Comparison of ENCODE assay signal across 8 cellular contexts in the genomic region with DNA sequence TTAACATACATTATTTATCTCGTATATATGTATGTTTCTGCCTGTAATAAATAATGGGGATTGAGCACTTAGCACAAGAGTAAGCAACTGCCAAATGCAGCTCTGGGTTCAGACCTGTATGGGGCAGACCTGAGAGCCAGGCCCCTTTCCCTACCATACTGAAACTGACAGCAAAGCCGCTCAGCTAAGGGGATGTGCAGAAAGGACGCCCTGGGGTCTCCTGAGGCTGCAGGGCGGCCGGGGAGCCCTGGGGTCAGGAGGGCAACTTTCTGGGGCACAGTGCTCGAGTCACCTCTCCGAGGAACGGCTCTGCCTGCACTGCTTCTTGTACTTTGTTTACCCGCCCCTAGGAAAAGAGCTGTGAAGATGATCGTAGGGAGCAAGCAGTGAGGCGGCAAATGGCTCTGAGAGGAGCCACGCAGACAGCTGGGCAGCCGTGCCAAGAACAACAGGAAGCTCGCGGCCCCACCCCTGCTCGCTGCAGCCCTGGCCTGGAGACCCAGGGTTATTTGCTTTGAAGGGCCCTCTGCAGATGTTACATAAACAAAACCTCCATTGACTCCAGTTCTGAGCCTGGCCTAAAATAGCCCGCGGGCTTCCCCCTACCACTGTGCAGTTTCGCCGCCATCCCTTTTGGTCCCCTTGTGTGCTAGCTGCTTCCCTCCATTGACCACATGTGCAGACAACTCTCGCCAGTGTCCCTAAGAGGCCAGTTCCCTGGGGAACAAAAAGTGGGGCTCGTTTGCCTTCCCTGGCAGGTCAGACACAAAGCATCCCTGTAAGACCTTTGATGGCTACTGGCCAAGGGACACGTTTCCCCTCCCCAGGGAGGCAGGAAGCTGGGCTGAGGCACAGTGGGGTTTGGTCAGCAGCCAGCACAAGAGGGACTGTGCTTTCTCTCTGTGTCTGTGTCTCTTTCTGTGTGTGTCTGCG.
A peak's percentile ranks its signal among the peaks of the same experiment; 100 is the strongest.
DNase-seq lines count a peak whose midpoint lies in the region; ATAC-seq, FAIRE-seq and TF ChIP-seq lines count a peak whose summit lies in the region.

No MANE protein-coding gene starts in this region.

- H3K27ac ChIP-seq in keratinocyte (ENCODE audit: control insufficient read depth, insufficient read depth, low read length) (no peak overlapping the region), smooth muscle cell (ENCODE audit: low read depth) (peak overlapping the region; percentile 52)

- peak; percentile 83 for DNase-seq in Daoy (ENCODE audit: low read depth)
- DNase-seq in NCI-H774 (lab: John Stamatoyannopoulos, UW): peak; percentile 79
- peak; percentile 92 for DNase-seq in MCF 10A (ENCODE audit: unreplicated experiment)
- DNase-seq in keratinocyte (ENCODE audit: low read depth, low spot score): no peak
- DNase-seq in smooth muscle cell (lab: John Stamatoyannopoulos, UW; ENCODE audit: unreplicated experiment): no peak
- DNase-seq in activated CD4-positive, alpha-beta T cell treated with anti-CD3 and anti-CD28 coated beads for 4 hours: no peak

- no peaks in the 10 kb centered on the region for H3K9me3 Mint-ChIP-seq in MCF 10A (ENCODE audit: unreplicated experiment)

- no peaks in the 10 kb centered on the region for H3K36me3 Mint-ChIP-seq in MCF 10A (ENCODE audit: insufficient read depth, unreplicated experiment)

- H3K79me2 ChIP-seq in keratinocyte (ENCODE audit: control insufficient read depth, insufficient read depth, low read length) (no peaks in the 10 kb centered on the region), smooth muscle cell (ENCODE audit: low read depth) (no peaks in the 10 kb centered on the region)

- H3K9ac ChIP-seq in keratinocyte (ENCODE audit: control insufficient read depth, extremely low read depth, insufficient read depth, low read length) (no peak overlapping the region), smooth muscle cell (ENCODE audit: low read depth) (no peak overlapping the region)

- intact Hi-C loops in MCF 10A (cut with micrococcal nuclease): loop anchor here (2.0 kb wide), 2 partner anchors 212 to 390 kb away; no protein-coding TSS in a partner anchor

- H3K4me2 ChIP-seq in keratinocyte (ENCODE audit: control insufficient read depth, extremely low read depth, insufficient read depth, low read depth, low read length) (peak overlapping the region; percentile 47), smooth muscle cell (peak overlapping the region; percentile 58)

- no peaks in the 10 kb centered on the region for H3K27me3 Mint-ChIP-seq in MCF 10A (ENCODE audit: insufficient read depth, unreplicated experiment)

- H3K4me3 Mint-ChIP-seq in MCF 10A (ENCODE audit: unreplicated experiment): peak overlapping the region; percentile 56

- BruUV-seq in MCF 10A (replicated peaks; lab: Mats Ljungman, UMichigan): no TSS peak

- CTCF ChIA-PET in MCF 10A (lab: Yijun Ruan, JAX): interaction anchor here (0.5 to 1.7 kb wide), 17 partner anchors 8 to 799 kb away, joined by 3 to 5 read pairs (median 3); no protein-coding TSS in a partner anchor

- 56% methylated on average over 22 of the region's 24 CpGs for WGBS in smooth muscle cell (ENCODE audit: low lambda C conversion rate)

- H3K27me3 ChIP-seq in keratinocyte (ENCODE audit: control insufficient read depth, extremely low read depth, insufficient read depth, low read length) (no peaks in the 10 kb centered on the region), smooth muscle cell (ENCODE audit: low read depth) (no peaks in the 10 kb centered on the region)

- H4K20me1 ChIP-seq in keratinocyte (ENCODE audit: control insufficient read depth, extremely low read depth, insufficient read depth, low read length) (no peaks in the 10 kb centered on the region), smooth muscle cell (ENCODE audit: low read depth) (no peaks in the 10 kb centered on the region)

- H3K9me1 ChIP-seq in keratinocyte (ENCODE audit: control insufficient read depth, extremely low read depth, insufficient read depth, low read length): no peaks in the 10 kb centered on the region

- POLR2A ChIA-PET in MCF 10A (lab: Yijun Ruan, JAX): interaction anchor here (0.7 to 1.5 kb wide), 5 partner anchors 86 to 364 kb away, joined by 3 to 5 read pairs (median 3); no protein-coding TSS in a partner anchor

- H3K4me1 ChIP-seq in keratinocyte (ENCODE audit: control insufficient read depth, extremely low read depth, insufficient read depth, low read length) (peaks cover 10% of the 10 kb centered on the region), smooth muscle cell (ENCODE audit: low read depth) (peaks cover 12% of the 10 kb centered on the region)

- H2AFZ ChIP-seq in keratinocyte (ENCODE audit: control insufficient read depth, low read length) (peak overlapping the region; percentile 61), smooth muscle cell (ENCODE audit: low read depth) (peak overlapping the region; percentile 85)

- TF ChIP-seq CTCF in MCF 10A (IDR thresholded peaks at IDR 0.05; ENCODE audit: unreplicated experiment): no peak
- no peak for TF ChIP-seq CTCF in keratinocyte (optimal IDR thresholded peaks at IDR 0.05 in 1 of 3, IDR thresholded peaks at IDR 0.05 in 1 of 3, conservative IDR thresholded peaks at IDR 0.05 in 1 of 3; ENCODE audit: extremely low read depth in 1 of 3, insufficient read depth in 2 of 3, low read length in 3 of 3)
- no peak for TF ChIP-seq CTCF in smooth muscle cell (IDR thresholded peaks at IDR 0.05; ENCODE audit: borderline replicate concordance, insufficient read depth, poor library complexity, severe bottlenecking)

- H3K4me3 ChIP-seq in keratinocyte (ENCODE audit: control insufficient read depth in 2 of 3, extremely low read depth in 1 of 3, insufficient read depth in 2 of 3, low read depth in 1 of 3, low read length in 3 of 3) (peak overlapping the region in 1 of 3 experiments; percentile 21), smooth muscle cell (peak overlapping the region; percentile 24)

- no peak for FAIRE-seq in keratinocyte (lab: Jason Lieb, UNC)

- H3K36me3 ChIP-seq in keratinocyte (ENCODE audit: control insufficient read depth in 2 of 2, extremely low read depth in 1 of 2, insufficient read depth in 2 of 2, low read length in 2 of 2) (no peaks in the 10 kb centered on the region), smooth muscle cell (ENCODE audit: low read depth) (no peaks in the 10 kb centered on the region)

- H3K27ac Mint-ChIP-seq in MCF 10A (ENCODE audit: low read depth, unreplicated experiment): peak overlapping the region; percentile 80

- dilution Hi-C loops in keratinocyte (cut with MboI; ENCODE audit: extremely low pct_ligation_motif_present, low sequenced_read_pairs): no loop called here

- peak; percentile 73 for ATAC-seq in GM19468 (IDR thresholded peaks at IDR 0.05; ENCODE audit: extremely low read depth, unreplicated experiment)
- peak; percentile 64 for ATAC-seq in HG03520 (IDR thresholded peaks at IDR 0.05; ENCODE audit: unreplicated experiment)

- H3K9me3 ChIP-seq in keratinocyte (ENCODE audit: control insufficient read depth, low read depth, low read length): no peaks in the 10 kb centered on the region
- no peaks in the 10 kb centered on the region for H3K9me3 ChIP-seq in smooth muscle cell (replicated peaks; ENCODE audit: low read depth)

- H3F3A ChIP-seq in smooth muscle cell (ENCODE audit: low read depth): no peaks in the 10 kb centered on the region

- H3K4me1 Mint-ChIP-seq in MCF 10A (ENCODE audit: insufficient read depth, unreplicated experiment): peaks cover 18% of the 10 kb centered on the region

Comparison
In these comparisons a context has a peak if more than half of its experiments do, and no peak if none do; other contexts are left out.
1. DNase-seq: peak in Daoy (single experiment), NCI-H774 (single experiment) and MCF 10A (single experiment); none in keratinocyte (single experiment), smooth muscle cell (single experiment) and activated CD4-positive, alpha-beta T cell treated with anti-CD3 and anti-CD28 coated beads for 4 hours (0 of 2).